ENCODE assay signal across 8 cellular contexts in the genomic region with DNA sequence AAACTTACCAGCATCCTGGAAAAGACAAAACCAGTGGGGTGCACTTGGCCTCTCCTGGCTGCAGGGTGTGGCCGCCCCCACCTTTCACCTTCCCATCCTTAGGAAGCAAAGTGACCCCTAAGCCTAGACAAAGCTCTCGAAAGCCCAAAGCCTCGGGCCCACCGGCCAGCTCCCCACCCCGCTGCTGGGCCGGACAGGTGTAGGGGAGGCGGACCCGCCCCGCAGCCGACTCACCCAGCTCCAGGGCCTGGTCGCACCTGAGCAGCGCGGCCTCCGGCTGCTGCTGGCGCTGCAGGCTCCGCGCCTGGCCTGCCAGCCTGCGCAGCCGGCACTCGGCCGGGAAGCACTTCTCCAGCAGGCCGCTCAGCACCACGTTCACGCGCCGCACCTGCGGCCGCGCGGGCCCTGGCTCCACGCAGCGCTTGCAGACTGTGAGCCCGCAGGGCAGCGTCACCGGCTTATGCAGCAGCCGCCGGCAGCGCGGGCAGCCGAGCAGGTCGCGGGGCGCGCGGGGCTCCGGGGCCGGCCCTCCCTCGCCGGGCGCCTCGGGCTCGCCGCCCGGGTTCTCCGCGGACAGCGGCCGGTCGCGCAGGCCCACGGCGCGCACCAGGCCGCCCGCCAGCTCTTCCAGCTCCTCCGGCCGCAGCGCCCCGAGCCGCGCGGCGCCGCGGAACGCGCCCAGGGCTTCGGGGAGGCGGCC. TPM values are rescaled to one million over a fixed set of nuclear protein-coding genes. Genes with fewer than 3 reads are reported as not detected.
DNase-seq lines count a peak whose midpoint lies in the region; ATAC-seq and TF ChIP-seq lines count a peak whose summit lies in the region.

No MANE protein-coding gene starts in this region.

- H3K9me3 ChIP-seq in right lobe of liver (no peaks in the 10 kb centered on the region), stomach (peaks cover 0 to 13% (median 6%) of the 10 kb centered on the region in 4 donors)

- peaks cover 0 to 3% (median 0%) of the 10 kb centered on the region in 4 donors for H3K4me1 ChIP-seq in right lobe of liver
- H3K4me1 ChIP-seq in stomach = peaks cover 7 to 34% (median 21%) of the 10 kb centered on the region in 4 donors

- intact Hi-C loops in right lobe of liver (cut with DNase I) = no loop called here
- intact Hi-C loops in stomach (cut with DNase I; ENCODE audit: low total_unique reads) = no loop called here

- H3K36me3 ChIP-seq in right lobe of liver (no peaks in the 10 kb centered on the region), stomach (peaks cover 0 to 9% (median 0%) of the 10 kb centered on the region in 4 donors)

- H3K27ac ChIP-seq in coronary artery = peak overlapping the region in 1 of 2 donors; percentile 71
- peak overlapping the region in 1 of 3 donors; percentile 50 for H3K27ac ChIP-seq in right lobe of liver
- H3K27ac ChIP-seq in stomach = peak overlapping the region; percentile 72 to 92 (median 90)

- peak; percentile 5 for DNase-seq in NCI-H1092 (lab: John Stamatoyannopoulos, UW)
- no peak for DNase-seq in NCI-H1092 treated with DMSO at 0.1 percent for 48 hours (lab: John Stamatoyannopoulos, UW)
- DNase-seq in NCI-H510A treated with DMSO at 0.1 percent for 48 hours (lab: John Stamatoyannopoulos, UW) = peak; percentile 56
- no peak for DNase-seq in coronary artery (ENCODE audit: low spot score)
- peak; percentile 52 to 73 (median 56) for DNase-seq in right lobe of liver
- peak; percentile 55 for DNase-seq in stomach
- no peak for DNase-seq in NK-92 (lab: John Stamatoyannopoulos, UW; ENCODE audit: unreplicated experiment)

- H3K4me3 ChIP-seq in coronary artery (peak overlapping the region; percentile 75), right lobe of liver (peak overlapping the region; percentile 36 to 60 (median 52)), stomach (peak overlapping the region; percentile 60 to 74 (median 67))

- no peak for TF ChIP-seq EP300 in stomach (IDR thresholded peaks at IDR 0.05)

- TF ChIP-seq POLR2A in right lobe of liver (IDR thresholded peaks at IDR 0.05) (no peak), stomach (IDR thresholded peaks at IDR 0.05) (no peak)

- 10% methylated on average over 7 of the region's 79 CpGs for WGBS in right lobe of liver (ENCODE audit: insufficient coverage, low coverage, low lambda C conversion rate, missing lambda C conversion rate)
- WGBS in stomach, 5 donors = 0 to 2% (median 1%) methylated on average over 22 to 79 of the region's 79 CpGs

- peak; percentile 63 to 75 (median 72) for ATAC-seq in right lobe of liver
- no peak for ATAC-seq in GM19035 (IDR thresholded peaks at IDR 0.05; ENCODE audit: unreplicated experiment)

- TF ChIP-seq CTCF in coronary artery (IDR thresholded peaks at IDR 0.05) (peak; percentile 14), right lobe of liver (IDR thresholded peaks at IDR 0.05) (peak; percentile 31 to 40 (median 38)), stomach (IDR thresholded peaks at IDR 0.05) (peak in 3 of 7 experiments; percentile 17 to 40 (median 32))

- no peaks in the 10 kb centered on the region for H3K27me3 ChIP-seq in right lobe of liver
- peaks cover 0 to 43% (median 16%) of the 10 kb centered on the region in 3 donors for H3K27me3 ChIP-seq in stomach

RNA-seq across cellular contexts. Expression of a gene that starts 1.0 kb away (rescaled TPM):
- total RNA-seq in right lobe of liver (1 to 10 TPM in 5 of 6 experiments, under 1 TPM in 1; 0.51 to 2.5 (median 1.7) TPM), stomach (10 to 100 TPM in 3 of 5 donors, 1 to 10 TPM in 2; 2.9 to 32.1 (median 15.4) TPM)
- under 1 TPM; 0.31 to 0.95 (median 0.62) TPM for polyA plus RNA-seq in stomach

Comparison
In these comparisons a context has a peak if more than half of its experiments do, and no peak if none do; other contexts are left out.
1. DNase-seq: peak in NCI-H1092 (single experiment), NCI-H510A treated with DMSO at 0.1 percent for 48 hours (single experiment), right lobe of liver (3 of 3) and stomach (single experiment); none in NCI-H1092 treated with DMSO at 0.1 percent for 48 hours (single experiment), coronary artery (single experiment) and NK-92 (single experiment).
2. Peak in every context shown above with its lines, with median percentiles within 50 percentile points of each other: H3K4me3 ChIP-seq.